1 cellular context compared by ENCODE assay signal in genomic region chr9:133978226-133979123, GRCh38.
TF ChIP-seq lines count a peak whose summit lies in the region.

No MANE protein-coding gene starts in this region.

TF ChIP-seq in HepG2, 621 proteins besides CTCF, POLR2A, EP300 and RAD21 (continued from another document and continues in another):
- TF ChIP-seq TFAP4 (IDR thresholded peaks at IDR 0.05; ENCODE audit: borderline replicate concordance, low read depth) (peak; percentile 87), ZNF558 (CRISPR knock-in tag; IDR thresholded peaks at IDR 0.05; ENCODE audit: borderline replicate concordance) (peak; percentile 35; the same call in 1 of the 2 replicates), TMF1 (CRISPR knock-in tag; IDR thresholded peaks at IDR 0.05; ENCODE audit: low read depth) (no peak), POLR2AphosphoS5 (IDR thresholded peaks at IDR 0.05; ENCODE audit: low read depth, low read length) (no peak), AHDC1 (CRISPR knock-in tag; IDR thresholded peaks at IDR 0.05; ENCODE audit: borderline replicate concordance) (no peak), RBM39 (IDR thresholded peaks at IDR 0.05; ENCODE audit: low read depth, low read length, poor library complexity, severe bottlenecking) (no peak), ZKSCAN5 (CRISPR knock-in tag; IDR thresholded peaks at IDR 0.05) (no peak), ZBTB10 (CRISPR knock-in tag; IDR thresholded peaks at IDR 0.05; ENCODE audit: borderline replicate concordance) (peak; percentile 98), ZMAT5 (CRISPR knock-in tag; IDR thresholded peaks at IDR 0.05; ENCODE audit: borderline replicate concordance, low read depth) (no peak), ZFP36L2 (CRISPR knock-in tag; IDR thresholded peaks at IDR 0.05) (no peak), NFRKB (IDR thresholded peaks at IDR 0.05) (no peak), ZC3H13 (CRISPR knock-in tag; IDR thresholded peaks at IDR 0.05) (no peak), GFI1 (CRISPR knock-in tag; IDR thresholded peaks at IDR 0.05; ENCODE audit: borderline replicate concordance) (no peak), DR1 (CRISPR knock-in tag; IDR thresholded peaks at IDR 0.05) (no peak), MATR3 (CRISPR knock-in tag; IDR thresholded peaks at IDR 0.05) (no peak), TAF15 (IDR thresholded peaks at IDR 0.05; ENCODE audit: low read depth, low read length, poor library complexity, severe bottlenecking) (no peak), ZBTB34 (CRISPR knock-in tag; IDR thresholded peaks at IDR 0.05) (no peak), RBAK (CRISPR knock-in tag; IDR thresholded peaks at IDR 0.05) (no peak), SRSF4 (IDR thresholded peaks at IDR 0.05; ENCODE audit: low read depth, low read length, poor library complexity, severe bottlenecking) (no peak), SIX4 (CRISPR knock-in tag; IDR thresholded peaks at IDR 0.05) (no peak), ZFP91 (CRISPR knock-in tag; IDR thresholded peaks at IDR 0.05; ENCODE audit: borderline replicate concordance) (no peak), CREM (IDR thresholded peaks at IDR 0.05) (peak; percentile 78), CREM (CRISPR knock-in tag; IDR thresholded peaks at IDR 0.05) (no peak), KLF16 (CRISPR knock-in tag; IDR thresholded peaks at IDR 0.05) (peak in 1 of 2 experiments; percentile 69; a peak in 1 of 4 replicates), ZNF670 (CRISPR knock-in tag; IDR thresholded peaks at IDR 0.05; ENCODE audit: borderline replicate concordance) (no peak), ZSCAN20 (CRISPR knock-in tag; IDR thresholded peaks at IDR 0.05; ENCODE audit: borderline replicate concordance) (no peak), ASH2L (IDR thresholded peaks at IDR 0.05; ENCODE audit: insufficient read length, low read depth, low read length) (peak; percentile 64), PAF1 (CRISPR knock-in tag; IDR thresholded peaks at IDR 0.05) (no peak), ZNF570 (CRISPR knock-in tag; IDR thresholded peaks at IDR 0.05; ENCODE audit: borderline replicate concordance) (no peak), ATF7 (IDR thresholded peaks at IDR 0.05) (no peak), ATF7 (CRISPR knock-in tag; IDR thresholded peaks at IDR 0.05) (no peak), PCBP1 (IDR thresholded peaks at IDR 0.05; ENCODE audit: borderline replicate concordance, low read depth, low read length) (0 out of 2 replicates have a peak, but pooled peaks have one; percentile 79), CSRNP1 (CRISPR knock-in tag; IDR thresholded peaks at IDR 0.05) (0 out of 2 replicates have a peak, but pooled peaks have one; percentile 28), ZFP37 (CRISPR knock-in tag; IDR thresholded peaks at IDR 0.05; ENCODE audit: borderline replicate concordance) (0 out of 2 replicates have a peak, but pooled peaks have one; percentile 30), PAWR (CRISPR knock-in tag; IDR thresholded peaks at IDR 0.05; ENCODE audit: borderline replicate concordance) (no peak), ZNF512B (CRISPR knock-in tag; IDR thresholded peaks at IDR 0.05; ENCODE audit: borderline replicate concordance) (0 out of 2 replicates have a peak, but pooled peaks have one; percentile 36), CEBPB (IDR thresholded peaks at IDR 0.05; ENCODE audit: borderline replicate concordance, low read depth, low read length) (peak; percentile 94), CBFB (CRISPR knock-in tag; IDR thresholded peaks at IDR 0.05) (no peak), PHF21A (CRISPR knock-in tag; IDR thresholded peaks at IDR 0.05) (peak; percentile 90), UBTF (CRISPR knock-in tag; IDR thresholded peaks at IDR 0.05) (no peak), NFKB2 (CRISPR knock-in tag; IDR thresholded peaks at IDR 0.05; ENCODE audit: borderline replicate concordance) (no peak)
